In genomic region chr15:65077981-65078352, GRCh38 we compare ENCODE assay signal across 8 cellular contexts. TPM values are rescaled to one million over a fixed set of nuclear protein-coding genes. Genes with fewer than 3 reads are reported as not detected.
A peak's percentile ranks its signal among the peaks of the same experiment; 100 is the strongest.
DNase-seq lines count a peak whose midpoint lies in the region; ATAC-seq and TF ChIP-seq lines count a peak whose summit lies in the region.

No MANE protein-coding gene starts in this region.

- intact Hi-C loops in Panc1 (cut with micrococcal nuclease; ENCODE audit: unreplicated experiment): loop anchor here (1.0 to 2.0 kb wide), 2 partner anchors 24 to 45 kb away; no protein-coding TSS in a partner anchor

- POLR2A ChIA-PET in Panc1 (lab: Charles Lee): interaction anchor here (1.0 kb wide), 1 partner anchor 22 kb away, joined by 3 read pairs; no protein-coding TSS in a partner anchor
- POLR2A ChIA-PET in activated naive CD8-positive, alpha-beta T cell treated with anti-CD3 and anti-CD28 coated beads, Interleukin-2, amount 10 ng/mL, durations not matched to agents 7 days and 5 days (lab: Charles Lee): interaction anchor here (1.1 kb wide), 1 partner anchor 9 kb away, joined by 3 read pairs; no protein-coding TSS in a partner anchor

- H3K27ac Mint-ChIP-seq in activated naive CD8-positive, alpha-beta T cell treated with anti-CD3 and anti-CD28 coated beads, Interleukin-2, amount 10 ng/mL, durations not matched to agents 7 days and 5 days: no peak overlapping the region

- CTCF ChIA-PET in Panc1 (lab: Charles Lee): interaction anchor here (0.5 to 2.1 kb wide), 6 partner anchors 11 to 293 kb away, joined by 4 to 24 read pairs (median 4); no protein-coding TSS in a partner anchor

- H3K4me3 ChIP-seq in BE2C (ENCODE audit: low read depth, low read length): no peak overlapping the region
- no peak overlapping the region for H3K4me3 ChIP-seq in Panc1 (ENCODE audit: low read depth in 2 of 2, low read length in 2 of 2)

- no peaks in the 10 kb centered on the region for H3K36me3 Mint-ChIP-seq in activated naive CD8-positive, alpha-beta T cell treated with anti-CD3 and anti-CD28 coated beads, Interleukin-2, amount 10 ng/mL, durations not matched to agents 7 days and 5 days

- peak overlapping the region; percentile 1 for H3K4me3 Mint-ChIP-seq in activated naive CD8-positive, alpha-beta T cell treated with anti-CD3 and anti-CD28 coated beads, Interleukin-2, amount 10 ng/mL, durations not matched to agents 7 days and 5 days

- DNase-seq in BE2C (peak; percentile 54), Panc1 (ENCODE audit: low read depth, low spot score) (no peak), iPS-NIHi7 (ENCODE audit: extremely low spot score) (peak; percentile 86), AG08396 (ENCODE audit: low spot score) (no peak)
- peak; percentile 65 for DNase-seq in activated naive CD8-positive, alpha-beta T cell treated with anti-CD3 and anti-CD28 coated beads, Interleukin-2, amount 10 ng/mL, durations not matched to agents 7 days and 5 days
- peak; percentile 29 for DNase-seq in stimulated activated CD4-positive, alpha-beta T cell treated with anti-CD3 and anti-CD28 coated beads, Interleukin-2, amount 100 ng/mL, for 4 hours (ENCODE audit: low read depth)

- no peaks in the 10 kb centered on the region for H3K36me3 ChIP-seq in BE2C
- no peaks in the 10 kb centered on the region for H3K36me3 ChIP-seq in Panc1 (ENCODE audit: control insufficient read depth, insufficient read depth, low read length)

- H3K27me3 ChIP-seq in BE2C: no peaks in the 10 kb centered on the region
- no peaks in the 10 kb centered on the region; the same call in 1 of the 2 replicates for H3K27me3 ChIP-seq in Panc1 (ENCODE audit: control insufficient read depth, insufficient read depth, low read length)

- no TSS peak for BruUV-seq in Panc1 (replicated peaks; lab: Mats Ljungman, UMichigan)

- in situ Hi-C loops in Panc1 (cut with HindIII; ENCODE audit: low pct_unique_long_range_greater_than_20kb, low sequenced_read_pairs): no loop called here

- no peak overlapping the region for H3K27ac ChIP-seq in Panc1 (ENCODE audit: low read length)

- H3K9me3 ChIP-seq in BE2C (no peaks in the 10 kb centered on the region), Panc1 (ENCODE audit: control insufficient read depth, insufficient read depth, low read depth, low read length) (no peaks in the 10 kb centered on the region)

- ATAC-seq in Panc1 (peak; percentile 96), GM18498 (IDR thresholded peaks at IDR 0.05; ENCODE audit: unreplicated experiment) (no peak), GM21360 (IDR thresholded peaks at IDR 0.05; ENCODE audit: unreplicated experiment) (no peak)
- peak; percentile 53 for ATAC-seq in activated naive CD8-positive, alpha-beta T cell treated with anti-CD3 and anti-CD28 coated beads, Interleukin-2, amount 10 ng/mL, durations not matched to agents 7 days and 5 days (ENCODE audit: low read depth)

- no peaks in the 10 kb centered on the region for H3K9me3 Mint-ChIP-seq in activated naive CD8-positive, alpha-beta T cell treated with anti-CD3 and anti-CD28 coated beads, Interleukin-2, amount 10 ng/mL, durations not matched to agents 7 days and 5 days

- H3K4me1 ChIP-seq in BE2C: peaks cover 7% of the 10 kb centered on the region
- no peaks in the 10 kb centered on the region; the same call in 1 of the 2 replicates for H3K4me1 ChIP-seq in Panc1 (ENCODE audit: control insufficient read depth, insufficient read depth, low read length)

- TF ChIP-seq CTCF in BE2C (IDR thresholded peaks at IDR 0.05; ENCODE audit: low read depth, low read length): peak; percentile 36
- peak; percentile 87 for TF ChIP-seq CTCF in Panc1 (IDR thresholded peaks at IDR 0.05)

- H3K27me3 Mint-ChIP-seq in activated naive CD8-positive, alpha-beta T cell treated with anti-CD3 and anti-CD28 coated beads, Interleukin-2, amount 10 ng/mL, durations not matched to agents 7 days and 5 days: peaks cover 38% of the 10 kb centered on the region

- peaks cover 21% of the 10 kb centered on the region for H3K4me1 Mint-ChIP-seq in activated naive CD8-positive, alpha-beta T cell treated with anti-CD3 and anti-CD28 coated beads, Interleukin-2, amount 10 ng/mL, durations not matched to agents 7 days and 5 days

RNA-seq across cellular contexts. Expression of gene KBTBD13, which starts 1.4 kb away (rescaled TPM):
- polyA plus RNA-seq in BE2C (2012; ENCODE audit: insufficient read depth, insufficient read length, low read depth): not detected
- not detected for total RNA-seq in Panc1 (2021; ENCODE audit: unreplicated experiment)
- not detected for polyA plus RNA-seq in Panc1 (2012; ENCODE audit: insufficient read length)
- not detected for total RNA-seq in activated naive CD8-positive, alpha-beta T cell treated with anti-CD3 and anti-CD28 coated beads, Interleukin-2, amount 10 ng/mL, durations not matched to agents 7 days and 5 days

RNA-seq across cellular contexts. Expression of gene RASL12, which starts 10.2 kb away (rescaled TPM):
- 0.36 TPM for polyA plus RNA-seq in BE2C (2012; ENCODE audit: insufficient read depth, insufficient read length, low read depth)
- total RNA-seq in Panc1 (2021; ENCODE audit: unreplicated experiment): 0.67 TPM
- polyA plus RNA-seq in Panc1 (2012; ENCODE audit: insufficient read length): 0.85 TPM
- not detected for total RNA-seq in activated naive CD8-positive, alpha-beta T cell treated with anti-CD3 and anti-CD28 coated beads, Interleukin-2, amount 10 ng/mL, durations not matched to agents 7 days and 5 days

RNA-seq across cellular contexts. Expression of gene SLC51B, which starts 32.8 kb away (rescaled TPM):
- polyA plus RNA-seq in BE2C (2012; ENCODE audit: insufficient read depth, insufficient read length, low read depth): not detected
- 0.51 TPM for total RNA-seq in Panc1 (2021; ENCODE audit: unreplicated experiment)
- polyA plus RNA-seq in Panc1 (2012; ENCODE audit: insufficient read length): 0.40 TPM
- total RNA-seq in activated naive CD8-positive, alpha-beta T cell treated with anti-CD3 and anti-CD28 coated beads, Interleukin-2, amount 10 ng/mL, durations not matched to agents 7 days and 5 days: not detected

RNA-seq across cellular contexts. Expression of gene UBAP1L, which starts 37.0 kb away (rescaled TPM):
- polyA plus RNA-seq in BE2C (2012; ENCODE audit: insufficient read depth, insufficient read length, low read depth): 4.0 TPM
- 1.7 TPM for total RNA-seq in Panc1 (2021; ENCODE audit: unreplicated experiment)
- polyA plus RNA-seq in Panc1 (2012; ENCODE audit: insufficient read length): 0.69 TPM
- 1 to 10 TPM; 6.1 to 7.2 TPM for total RNA-seq in activated naive CD8-positive, alpha-beta T cell treated with anti-CD3 and anti-CD28 coated beads, Interleukin-2, amount 10 ng/mL, durations not matched to agents 7 days and 5 days

RNA-seq across cellular contexts. Expression of gene MTFMT, which starts 48.5 kb away (rescaled TPM):
- polyA plus RNA-seq in BE2C (2012; ENCODE audit: insufficient read depth, insufficient read length, low read depth): 11.1 TPM
- total RNA-seq in Panc1 (2021; ENCODE audit: unreplicated experiment): 19.4 TPM
- 14.5 TPM for polyA plus RNA-seq in Panc1 (2012; ENCODE audit: insufficient read length)
- 10 to 100 TPM; 19.8 to 21.3 TPM for total RNA-seq in activated naive CD8-positive, alpha-beta T cell treated with anti-CD3 and anti-CD28 coated beads, Interleukin-2, amount 10 ng/mL, durations not matched to agents 7 days and 5 days

Comparison
In these comparisons a context has a peak if more than half of its experiments do, and no peak if none do; other contexts are left out.
1. DNase-seq: peak in BE2C (single experiment), activated naive CD8-positive, alpha-beta T cell treated with anti-CD3 and anti-CD28 coated beads, Interleukin-2, amount 10 ng/mL, durations not matched to agents 7 days and 5 days (single experiment), iPS-NIHi7 (single experiment) and stimulated activated CD4-positive, alpha-beta T cell treated with anti-CD3 and anti-CD28 coated beads, Interleukin-2, amount 100 ng/mL, for 4 hours (single experiment); none in Panc1 (single experiment) and AG08396 (single experiment).
2. ATAC-seq: peak in Panc1 (single experiment) and activated naive CD8-positive, alpha-beta T cell treated with anti-CD3 and anti-CD28 coated beads, Interleukin-2, amount 10 ng/mL, durations not matched to agents 7 days and 5 days (single experiment); none in GM18498 (single experiment) and GM21360 (single experiment).